1 cellular context compared by ENCODE assay signal in the genomic region with DNA sequence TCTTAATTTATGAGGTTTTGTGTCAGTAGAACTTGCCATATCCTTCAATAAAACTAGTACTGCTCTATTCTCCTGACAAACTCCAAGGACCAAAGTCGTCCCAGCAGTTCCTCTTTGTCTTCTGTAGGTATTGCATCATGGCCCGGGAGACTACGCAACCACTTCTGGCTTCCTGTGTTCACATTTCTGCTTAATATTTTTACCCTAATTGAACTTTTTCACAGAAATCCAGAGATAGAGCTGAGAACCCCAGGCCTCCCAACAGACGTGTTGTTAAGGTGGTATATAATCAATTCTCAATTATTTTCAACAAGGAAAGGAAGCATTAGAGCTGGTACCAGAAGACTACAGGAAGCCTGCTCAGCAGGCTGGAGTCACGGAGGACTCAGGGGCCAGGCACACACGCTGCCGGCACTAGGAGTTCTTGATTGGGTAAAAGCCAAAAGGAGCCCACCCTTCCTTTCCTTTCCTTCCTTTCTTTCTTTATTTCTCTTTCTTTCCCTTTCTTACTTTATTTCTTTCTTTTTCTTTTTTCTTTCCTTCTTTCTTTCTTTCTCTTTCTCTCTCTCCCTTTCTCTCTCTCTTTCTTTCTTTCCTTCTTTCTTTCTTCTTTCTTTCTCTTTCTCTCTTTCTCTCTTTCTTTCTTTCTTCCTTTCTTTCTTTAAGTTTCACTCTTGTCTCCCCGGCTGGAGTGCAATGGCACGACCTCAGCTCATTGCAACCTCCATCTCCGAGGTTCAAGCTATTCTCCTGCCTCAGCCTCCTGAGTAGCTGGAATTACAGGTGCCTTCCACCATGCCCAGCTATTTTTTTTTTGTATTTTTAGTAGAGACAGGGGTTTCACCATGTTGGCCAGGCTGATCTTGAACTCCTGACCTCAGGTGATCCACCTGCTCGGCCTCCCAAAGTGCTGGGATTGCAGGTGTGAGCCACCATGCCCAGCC.
A peak's percentile ranks its signal among the peaks of the same experiment; 100 is the strongest.
TF ChIP-seq lines count a peak whose summit lies in the region.

No MANE protein-coding gene starts in this region.

TF ChIP-seq in HepG2, 621 proteins besides CTCF, POLR2A, EP300 and RAD21 (continued from another document):
- TF ChIP-seq RERE (CRISPR knock-in tag; IDR thresholded peaks at IDR 0.05; ENCODE audit: low read depth) (no peak), LRRFIP1 (CRISPR knock-in tag; conservative IDR thresholded peaks at IDR 0.05) (no peak), ZNF446 (CRISPR knock-in tag; IDR thresholded peaks at IDR 0.05) (no peak), FOXP1 (IDR thresholded peaks at IDR 0.05) (no peak), FOXP1 (CRISPR knock-in tag; IDR thresholded peaks at IDR 0.05) (no peak), MED8 (CRISPR knock-in tag; IDR thresholded peaks at IDR 0.05; ENCODE audit: insufficient replicate concordance) (no peak), AGO2 (optimal IDR thresholded peaks at IDR 0.05; ENCODE audit: low read depth, low read length) (no peak), MXD4 (CRISPR knock-in tag; IDR thresholded peaks at IDR 0.05) (no peak), ZNF777 (CRISPR knock-in tag; IDR thresholded peaks at IDR 0.05) (no peak), ZNF10 (CRISPR knock-in tag; IDR thresholded peaks at IDR 0.05; ENCODE audit: borderline replicate concordance, low read depth) (no peak), PCBP1 (IDR thresholded peaks at IDR 0.05; ENCODE audit: borderline replicate concordance, low read depth, low read length) (no peak), ZNF574 (CRISPR knock-in tag; IDR thresholded peaks at IDR 0.05) (no peak), PAWR (CRISPR knock-in tag; IDR thresholded peaks at IDR 0.05; ENCODE audit: borderline replicate concordance) (no peak), HNRNPH1 (optimal IDR thresholded peaks at IDR 0.05; ENCODE audit: low read depth, low read length) (no peak), ZNF772 (CRISPR knock-in tag; IDR thresholded peaks at IDR 0.05) (no peak), ZNF468 (CRISPR knock-in tag; IDR thresholded peaks at IDR 0.05) (no peak), ZNF556 (CRISPR knock-in tag; IDR thresholded peaks at IDR 0.05; ENCODE audit: borderline replicate concordance) (no peak), NCOR1 (IDR thresholded peaks at IDR 0.05; ENCODE audit: borderline replicate concordance, low read length) (no peak), CAMTA2 (CRISPR knock-in tag; IDR thresholded peaks at IDR 0.05; ENCODE audit: borderline replicate concordance) (no peak), ZC3H4 (CRISPR knock-in tag; IDR thresholded peaks at IDR 0.05; ENCODE audit: borderline replicate concordance) (no peak), CEBPB (IDR thresholded peaks at IDR 0.05; ENCODE audit: borderline replicate concordance, low read depth, low read length) (peak; percentile 90), SRSF1 (optimal IDR thresholded peaks at IDR 0.05; ENCODE audit: low read depth, low read length) (no peak), FOXJ3 (CRISPR knock-in tag; IDR thresholded peaks at IDR 0.05; ENCODE audit: borderline replicate concordance) (no peak), NR3C1 (CRISPR knock-in tag; IDR thresholded peaks at IDR 0.05) (no peak), CEBPG (CRISPR knock-in tag; IDR thresholded peaks at IDR 0.05) (peak; percentile 71)
- TF ChIP-seq, protein P1, sequence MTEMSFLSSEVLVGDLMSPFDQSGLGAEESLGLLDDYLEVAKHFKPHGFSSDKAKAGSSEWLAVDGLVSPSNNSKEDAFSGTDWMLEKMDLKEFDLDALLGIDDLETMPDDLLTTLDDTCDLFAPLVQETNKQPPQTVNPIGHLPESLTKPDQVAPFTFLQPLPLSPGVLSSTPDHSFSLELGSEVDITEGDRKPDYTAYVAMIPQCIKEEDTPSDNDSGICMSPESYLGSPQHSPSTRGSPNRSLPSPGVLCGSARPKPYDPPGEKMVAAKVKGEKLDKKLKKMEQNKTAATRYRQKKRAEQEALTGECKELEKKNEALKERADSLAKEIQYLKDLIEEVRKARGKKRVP (CRISPR knock-in tag; IDR thresholded peaks at IDR 0.05): peak in 1 of 2 experiments; percentile 81; a peak in 2 of 4 replicates
